Comparison of ENCODE assay signal across 10 cellular contexts in the genomic region with DNA sequence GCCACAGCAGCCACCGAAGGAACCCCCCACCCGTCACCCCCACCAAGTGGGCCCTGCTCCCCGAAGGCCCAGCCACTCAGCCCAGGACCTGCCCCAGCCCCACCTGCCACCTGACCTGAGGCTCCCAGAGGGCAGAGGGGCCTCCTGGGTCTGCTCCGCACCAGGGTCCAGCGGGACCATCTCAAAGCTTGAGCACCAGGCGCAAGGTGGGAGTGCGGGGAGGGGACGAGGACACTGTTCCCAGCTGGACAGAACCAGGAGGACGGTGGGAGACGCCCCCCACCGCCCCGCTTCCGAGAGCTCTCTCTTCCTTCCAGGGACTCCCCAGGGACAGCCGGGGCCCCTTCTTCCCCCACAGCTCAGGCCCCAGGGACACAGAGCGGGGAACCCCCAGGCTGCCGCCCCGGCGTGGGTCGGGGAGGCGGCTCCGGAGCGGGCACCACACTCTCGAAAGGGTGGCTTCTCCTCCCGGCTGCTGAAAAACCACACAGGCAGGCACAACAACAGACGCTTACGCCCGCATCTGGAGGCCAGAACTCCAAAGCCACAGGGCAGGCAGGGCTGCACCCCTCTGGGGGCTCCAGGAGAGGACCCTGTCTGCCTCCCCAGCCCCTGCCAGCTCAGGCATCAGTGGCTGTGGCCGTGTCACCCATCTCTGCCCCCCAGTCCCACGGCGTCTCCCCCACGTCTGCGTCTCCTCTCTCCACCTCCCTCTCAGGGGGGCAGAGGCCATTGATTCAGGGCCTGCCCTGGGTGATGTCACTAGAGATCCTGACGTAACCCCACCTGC. TPM values are rescaled to one million over a fixed set of nuclear protein-coding genes. Genes with fewer than 3 reads are reported as not detected.
DNase-seq lines count a peak whose midpoint lies in the region; ATAC-seq and TF ChIP-seq lines count a peak whose summit lies in the region.
"Had no signal": no experiment of that assay in that cellular context is flagged by ENCODE, and none has a peak within 500 bp of the region (broad histone marks: within the 10 kb centered on the region; RNA-seq: fewer than 3 reads in every experiment).

No MANE protein-coding gene starts in this region.

- no peak overlapping the region for H3K27ac Mint-ChIP-seq in activated CD4-positive, alpha-beta memory T cell treated with anti-CD3 and anti-CD28 coated beads for 36 hours
- H3K27ac Mint-ChIP-seq in Calu3 (ENCODE audit: unreplicated experiment): no peak overlapping the region

- intact Hi-C loops in activated CD4-positive, alpha-beta memory T cell treated with anti-CD3 and anti-CD28 coated beads for 36 hours (cut with micrococcal nuclease): loop anchor here (5.0 kb wide), 1 partner anchor 111 kb away; a partner anchor contains a TSS
- intact Hi-C loops in left cardiac atrium (cut with DNase I): no loop called here
- intact Hi-C loops in stomach (cut with DNase I; ENCODE audit: low total_unique reads): loop anchor here (5.0 to 10.0 kb wide), 2 partner anchors 49 to 53 kb away; no protein-coding TSS in a partner anchor
- intact Hi-C loops in Calu3 (cut with micrococcal nuclease; ENCODE audit: unreplicated experiment): no loop called here

- peak overlapping the region in 3 of 5 donors; percentile 9 to 62 (median 20) for H3K27ac ChIP-seq in stomach

- no peak for TF ChIP-seq POLR2A in stomach (IDR thresholded peaks at IDR 0.05)

- no TSS peak for BruUV-seq in Calu3 (replicated peaks; lab: Mats Ljungman, UMichigan)

- H3K4me3 Mint-ChIP-seq in activated CD4-positive, alpha-beta memory T cell treated with anti-CD3 and anti-CD28 coated beads for 36 hours: no peak overlapping the region
- H3K4me3 Mint-ChIP-seq in Calu3 (ENCODE audit: low read depth, unreplicated experiment): no peak overlapping the region
- H3K4me3 Mint-ChIP-seq: CD4-positive, CD25-positive, alpha-beta regulatory T cell had no signal

- TF ChIP-seq EP300 in stomach (IDR thresholded peaks at IDR 0.05): no peak

- H3K36me3 Mint-ChIP-seq in activated CD4-positive, alpha-beta memory T cell treated with anti-CD3 and anti-CD28 coated beads for 36 hours: no peaks in the 10 kb centered on the region
- peaks cover 50% of the 10 kb centered on the region for H3K36me3 Mint-ChIP-seq in Calu3 (ENCODE audit: insufficient read depth, unreplicated experiment)
- H3K36me3 Mint-ChIP-seq: CD4-positive, CD25-positive, alpha-beta regulatory T cell had no signal

- no peak overlapping the region for H3K4me3 ChIP-seq in stomach

- peaks cover 10% of the 10 kb centered on the region for H3K27me3 Mint-ChIP-seq in activated CD4-positive, alpha-beta memory T cell treated with anti-CD3 and anti-CD28 coated beads for 36 hours
- H3K27me3 Mint-ChIP-seq in Calu3 (ENCODE audit: unreplicated experiment): no peaks in the 10 kb centered on the region

- peaks cover 0 to 17% (median 3%) of the 10 kb centered on the region in 4 donors for H3K36me3 ChIP-seq in stomach

- peaks cover 3 to 95% (median 33%) of the 10 kb centered on the region in 3 donors for H3K27me3 ChIP-seq in stomach

- no peak for TF ChIP-seq CTCF in stomach (IDR thresholded peaks at IDR 0.05)
- TF ChIP-seq CTCF in Calu3 (IDR thresholded peaks at IDR 0.05; ENCODE audit: unreplicated experiment): no peak

- CTCF ChIA-PET in activated CD4-positive, alpha-beta memory T cell treated with anti-CD3 and anti-CD28 coated beads for 36 hours (lab: Charles Lee): no interaction called here
- CTCF ChIA-PET in Calu3 (lab: Charles Lee): no interaction called here

- 60 to 73% (median 64%) methylated on average over 21 to 33 of the region's 33 CpGs for WGBS in stomach, 5 donors

- H3K9me3 Mint-ChIP-seq in activated CD4-positive, alpha-beta memory T cell treated with anti-CD3 and anti-CD28 coated beads for 36 hours: no peaks in the 10 kb centered on the region
- H3K9me3 Mint-ChIP-seq in Calu3 (ENCODE audit: low read depth, unreplicated experiment): no peaks in the 10 kb centered on the region
- H3K9me3 Mint-ChIP-seq: CD4-positive, CD25-positive, alpha-beta regulatory T cell had no signal

- H3K9me3 ChIP-seq in stomach: no peaks in the 10 kb centered on the region

- H3K4me1 ChIP-seq in stomach: peaks cover 6 to 54% (median 40%) of the 10 kb centered on the region in 4 donors

- POLR2A ChIA-PET in activated CD4-positive, alpha-beta memory T cell treated with anti-CD3 and anti-CD28 coated beads for 36 hours (lab: Charles Lee): interaction anchor here (0.5 kb wide), 1 partner anchor 80 kb away, joined by 3 read pairs; no protein-coding TSS in a partner anchor

- peaks cover 12% of the 10 kb centered on the region for H3K4me1 Mint-ChIP-seq in activated CD4-positive, alpha-beta memory T cell treated with anti-CD3 and anti-CD28 coated beads for 36 hours (ENCODE audit: low read depth)
- peaks cover 3% of the 10 kb centered on the region for H3K4me1 Mint-ChIP-seq in Calu3 (ENCODE audit: low read depth, unreplicated experiment)

- ATAC-seq in left cardiac atrium (no peak), HG02852 (IDR thresholded peaks at IDR 0.05; ENCODE audit: unreplicated experiment) (no peak)

- DNase-seq in stimulated activated CD4-positive, alpha-beta T cell treated with anti-CD3 and anti-CD28 coated beads, Interleukin-4, amount 100 ng/mL, for 1 hour: peak; percentile 23
- no peak for DNase-seq in stimulated activated CD4-positive, alpha-beta T cell treated with anti-CD3 and anti-CD28 coated beads, Interleukin-1b, Interleukin-23, amount 100 ng/mL, for 48 hours
- DNase-seq in activated CD4-positive, alpha-beta memory T cell treated with anti-CD3 and anti-CD28 coated beads for 36 hours: peak; percentile 51
- peak; percentile 17 for DNase-seq in left cardiac atrium
- DNase-seq in stomach: no peak
- no peak for DNase-seq in OCI-M2 (lab: John Stamatoyannopoulos, UW; ENCODE audit: unreplicated experiment)
- no peak for DNase-seq in Calu3
- DNase-seq: NCI-H1092 treated with DMSO at 0.1 percent for 48 hours had no signal

RNA-seq across cellular contexts. Expression of a gene that starts 1.9 kb away (rescaled TPM):
- total RNA-seq in activated CD4-positive, alpha-beta memory T cell treated with anti-CD3 and anti-CD28 coated beads for 36 hours: not detected
- total RNA-seq in left cardiac atrium (not detected), stomach (1 to 10 TPM in 1 of 5 donors, not detected in 4; 6.4 TPM), Calu3 (2022) (2.4 and 3.5 TPM in 2 replicates)
- under 1 TPM in 2 of 3 donors, not detected in 1; 0.13 to 0.46 TPM for polyA plus RNA-seq in stomach
- total RNA-seq: CD4-positive, CD25-positive, alpha-beta regulatory T cell had no signal
- polyA plus RNA-seq: CD4-positive, CD25-positive, alpha-beta regulatory T cell had no signal

RNA-seq across cellular contexts. Expression of a gene that starts 34.6 kb away (rescaled TPM):
- total RNA-seq in activated CD4-positive, alpha-beta memory T cell treated with anti-CD3 and anti-CD28 coated beads for 36 hours: 100 to 1,000 TPM; 375 to 387 TPM
- under 1 TPM in 1 of 2 donors, not detected in 1; 0.44 TPM for total RNA-seq in left cardiac atrium
- 10 to 100 TPM in 1 of 5 donors, 1 to 10 TPM in 1, not detected in 3; 1.7 to 11.9 TPM for total RNA-seq in stomach
- polyA plus RNA-seq in stomach: 1 to 10 TPM in 1 of 3 donors, under 1 TPM in 1, not detected in 1; 0.37 to 3.6 TPM
- total RNA-seq in Calu3 (2022): 0.66 TPM in 1 of 2 replicates, not detected in the other

RNA-seq across cellular contexts. Expression of a gene that starts 42.2 kb away (rescaled TPM):
- total RNA-seq in activated CD4-positive, alpha-beta memory T cell treated with anti-CD3 and anti-CD28 coated beads for 36 hours: 1,000 to 10,000 TPM; 1,003 to 1,005 TPM
- total RNA-seq in left cardiac atrium (1 to 10 TPM; 1.2 to 1.6 TPM), stomach (under 1 TPM in 1 of 5 donors, not detected in 4; 0.55 TPM), Calu3 (2022) (not detected in 2 replicates)
- polyA plus RNA-seq in stomach: 1 to 10 TPM; 1.7 to 4.5 (median 4.2) TPM

RNA-seq across cellular contexts. Expression of a gene that starts 55.9 kb away (rescaled TPM):
- total RNA-seq in activated CD4-positive, alpha-beta memory T cell treated with anti-CD3 and anti-CD28 coated beads for 36 hours: 10 to 100 TPM; 19.5 to 20.5 TPM
- total RNA-seq in left cardiac atrium (1 to 10 TPM; 5.3 to 6.1 TPM), stomach (10 to 100 TPM; 15.8 to 67.0 (median 33.8) TPM), Calu3 (2022) (32.4 and 34.7 TPM in 2 replicates)
- polyA plus RNA-seq in stomach: 10 to 100 TPM; 10.2 to 17.1 (median 12.8) TPM

Comparison
In these comparisons a context has a peak if more than half of its experiments do, and no peak if none do; other contexts are left out.
1. DNase-seq: peak in stimulated activated CD4-positive, alpha-beta T cell treated with anti-CD3 and anti-CD28 coated beads, Interleukin-4, amount 100 ng/mL, for 1 hour (single experiment), activated CD4-positive, alpha-beta memory T cell treated with anti-CD3 and anti-CD28 coated beads for 36 hours (single experiment) and left cardiac atrium (single experiment); none in stimulated activated CD4-positive, alpha-beta T cell treated with anti-CD3 and anti-CD28 coated beads, Interleukin-1b, Interleukin-23, amount 100 ng/mL, for 48 hours (single experiment), stomach (single experiment), OCI-M2 (single experiment) and Calu3 (single experiment).
2. RNA of a gene that starts 34.6 kb away (total RNA-seq): 375 to 387 TPM in activated CD4-positive, alpha-beta memory T cell treated with anti-CD3 and anti-CD28 coated beads for 36 hours; 0.44 TPM in left cardiac atrium, 0.66 TPM in Calu3 and 1.7 to 11.9 TPM in stomach; every median in the first group is over 10 times any median in the second.
3. RNA of a gene that starts 42.2 kb away (total RNA-seq): 1,003 to 1,005 TPM in activated CD4-positive, alpha-beta memory T cell treated with anti-CD3 and anti-CD28 coated beads for 36 hours; 1.2 to 1.6 TPM in left cardiac atrium, not detected in Calu3 and 0.55 TPM in stomach; every median in the first group is over 100 times any median in the second.
4. intact Hi-C loops: an anchor here in activated CD4-positive, alpha-beta memory T cell treated with anti-CD3 and anti-CD28 coated beads for 36 hours (5.0 kb wide) and stomach (5.0 to 10.0 kb wide); none called in left cardiac atrium and Calu3.